Comparison of ENCODE assay signal across 7 cellular contexts in genomic region chr1:40388456-40389233, GRCh38. TPM values are rescaled to one million over a fixed set of nuclear protein-coding genes. Genes with fewer than 3 reads are reported as not detected.
DNase-seq lines count a peak whose midpoint lies in the region; ATAC-seq, FAIRE-seq and TF ChIP-seq lines count a peak whose summit lies in the region.
"Not testable (repeated sequence)": the region's sequence is repeated elsewhere in the genome, so short reads cannot be mapped to it uniquely, and the experiment has no call there.

No MANE protein-coding gene starts in this region.

- H3K9ac ChIP-seq in OCI-LY1 (ENCODE audit: low read length) = not testable (repeated sequence)
- H3K9ac ChIP-seq in HepG2 (ENCODE audit: insufficient read depth, low read depth, low read length) = peak overlapping the region; percentile 46; the same call in 1 of the 2 replicates

- not testable (repeated sequence) for H3K9me2 ChIP-seq in OCI-LY1 (ENCODE audit: low read depth, low read length)

- H3K4me2 ChIP-seq in OCI-LY1 (ENCODE audit: low read length) = peak overlapping the region; percentile 10; the same call in 1 of the 2 replicates
- H3K4me2 ChIP-seq in HepG2 (ENCODE audit: low read depth, low read length) = peak overlapping the region; percentile 69

- H3K9me3 ChIP-seq in OCI-LY1 (ENCODE audit: low read length); HepG2 (ENCODE audit: low read length): not testable (repeated sequence)

- H3K4me3 ChIP-seq in OCI-LY1 (ENCODE audit: low read depth, low read length, poor library complexity, severe bottlenecking); HepG2 (replicated peaks in 1 of 3; ENCODE audit: insufficient read depth in 1 of 3, low read depth in 2 of 3, low read length in 3 of 3): not testable (repeated sequence)
- H3K4me3 ChIP-seq in dorsolateral prefrontal cortex = peak overlapping the region in 12 of 59 donors; percentile 2 to 48 (median 22)

- H3F3A ChIP-seq in OCI-LY1 (ENCODE audit: insufficient read depth, low read length) = not testable (repeated sequence)

- CTCF ChIA-PET in activated CD4-positive, alpha-beta memory T cell treated with anti-CD3 and anti-CD28 coated beads for 36 hours (lab: Charles Lee) = interaction anchor here (0.6 to 9.1 kb wide), 6 partner anchors 9 to 50 kb away, joined by 3 to 74 read pairs (median 4); no protein-coding TSS in a partner anchor
- CTCF ChIA-PET in activated naive CD4-positive, alpha-beta T cell treated with anti-CD3 and anti-CD28 coated beads for 36 hours (lab: Charles Lee) = interaction anchor here (1.0 to 1.9 kb wide), 5 partner anchors 12 to 74 kb away, joined by 3 to 9 read pairs (median 5); no protein-coding TSS in a partner anchor
- CTCF ChIA-PET in HepG2 (lab: Yijun Ruan, JAX; ENCODE audit: low intra/inter-chr PET ratio, low total read pairs) = not testable (repeated sequence)

- not testable (repeated sequence) for H3K79me2 ChIP-seq in OCI-LY1 (ENCODE audit: insufficient read depth, low read length)
- peaks cover 67% of the 10 kb centered on the region for H3K79me2 ChIP-seq in HepG2 (ENCODE audit: insufficient read depth, low read length)

- H4K20me1 ChIP-seq in OCI-LY1 (ENCODE audit: insufficient read depth, low read length); HepG2 (ENCODE audit: insufficient read depth, low read length): not testable (repeated sequence)

- H3K27me3 ChIP-seq in OCI-LY1 (ENCODE audit: insufficient read depth, low read length); dorsolateral prefrontal cortex; HepG2 (ENCODE audit: control insufficient read depth in 1 of 2, insufficient read depth in 2 of 2, low read length in 2 of 2): not testable (repeated sequence)

- not testable (repeated sequence) for TF ChIP-seq CTCF in OCI-LY1 (IDR thresholded peaks at IDR 0.05; ENCODE audit: low read length); dorsolateral prefrontal cortex (IDR thresholded peaks at IDR 0.05 in 54 of 56, conservative IDR thresholded peaks at IDR 0.05 in 2 of 56; ENCODE audit: low read depth in 1 of 56, partially characterized antibody in 56 of 56); HepG2 (CRISPR knock-in tag; IDR thresholded peaks at IDR 0.05)

- H2AFZ ChIP-seq in OCI-LY1 (ENCODE audit: low read length); HepG2 (ENCODE audit: low read length): not testable (repeated sequence)

- intact Hi-C loops in activated CD4-positive, alpha-beta memory T cell treated with anti-CD3 and anti-CD28 coated beads for 36 hours (cut with micrococcal nuclease) = loop anchor here (10.0 kb wide), 1 partner anchor 1194 kb away; no protein-coding TSS in a partner anchor
- intact Hi-C loops in activated naive CD4-positive, alpha-beta T cell treated with anti-CD3 and anti-CD28 coated beads for 36 hours (cut with micrococcal nuclease) = loop anchor here (10.0 kb wide), 1 partner anchor 1356 kb away; no protein-coding TSS in a partner anchor
- intact Hi-C loops in dorsolateral prefrontal cortex (cut with DNase I); HepG2 (cut with micrococcal nuclease; ENCODE audit: unreplicated experiment): not testable (repeated sequence)

- POLR2A ChIA-PET in activated CD4-positive, alpha-beta memory T cell treated with anti-CD3 and anti-CD28 coated beads for 36 hours (lab: Charles Lee) = interaction anchor here (4.0 to 12.1 kb wide), 2 partner anchors 12 to 15 kb away, joined by 44 to 160 read pairs; partner anchors contain the start of gene SMAP2
- POLR2A ChIA-PET in HepG2 (lab: Yijun Ruan, JAX) = interaction anchor here (1.2 to 5.7 kb wide), 4 partner anchors 15 to 73 kb away, joined by 3 to 56 read pairs (median 7); partner anchors contain the start of gene SMAP2

- H3K27ac ChIP-seq in OCI-LY1 (ENCODE audit: low read depth, low read length, poor library complexity, severe bottlenecking) = peak overlapping the region; percentile 41
- peak overlapping the region in 48 of 59 donors; percentile 28 to 92 (median 79) for H3K27ac ChIP-seq in dorsolateral prefrontal cortex
- peak overlapping the region; percentile 92 for H3K27ac ChIP-seq in HepG2 (ENCODE audit: extremely low read length, insufficient read depth, low read length)

- H3K36me3 Mint-ChIP-seq in activated CD4-positive, alpha-beta memory T cell treated with anti-CD3 and anti-CD28 coated beads for 36 hours = peaks cover 62% of the 10 kb centered on the region
- peaks cover 76% of the 10 kb centered on the region for H3K36me3 Mint-ChIP-seq in activated naive CD4-positive, alpha-beta T cell treated with anti-CD3 and anti-CD28 coated beads for 36 hours (ENCODE audit: low read depth)
- peaks cover 29% of the 10 kb centered on the region for H3K36me3 Mint-ChIP-seq in natural killer cell treated with Interleukin-12 subunit alpha and Interleukin-12 subunit beta and Interleukin-15 and Interleukin-18, amount 100 ng/mL, for 72 hours
- peaks cover 51% of the 10 kb centered on the region for H3K36me3 Mint-ChIP-seq in stimulated activated naive CD8-positive, alpha-beta T cell treated with anti-CD3 and anti-CD28 coated beads, Interleukin-15, Interleukin-2, amounts not matched to agents 100 ng/mL and 50 ng/mL, for 24 hours (ENCODE audit: low read depth)

- H3K4me3 Mint-ChIP-seq in activated CD4-positive, alpha-beta memory T cell treated with anti-CD3 and anti-CD28 coated beads for 36 hours = peak overlapping the region; percentile 85
- peak overlapping the region; percentile 86 for H3K4me3 Mint-ChIP-seq in activated naive CD4-positive, alpha-beta T cell treated with anti-CD3 and anti-CD28 coated beads for 36 hours
- H3K4me3 Mint-ChIP-seq in natural killer cell treated with Interleukin-12 subunit alpha and Interleukin-12 subunit beta and Interleukin-15 and Interleukin-18, amount 100 ng/mL, for 72 hours = peak overlapping the region; percentile 83
- H3K4me3 Mint-ChIP-seq in stimulated activated naive CD8-positive, alpha-beta T cell treated with anti-CD3 and anti-CD28 coated beads, Interleukin-15, Interleukin-2, amounts not matched to agents 100 ng/mL and 50 ng/mL, for 24 hours = peak overlapping the region; percentile 87

- H3K9me3 Mint-ChIP-seq in activated CD4-positive, alpha-beta memory T cell treated with anti-CD3 and anti-CD28 coated beads for 36 hours; activated naive CD4-positive, alpha-beta T cell treated with anti-CD3 and anti-CD28 coated beads for 36 hours; natural killer cell treated with Interleukin-12 subunit alpha and Interleukin-12 subunit beta and Interleukin-15 and Interleukin-18, amount 100 ng/mL, for 72 hours; stimulated activated naive CD8-positive, alpha-beta T cell treated with anti-CD3 and anti-CD28 coated beads, Interleukin-15, Interleukin-2, amounts not matched to agents 100 ng/mL and 50 ng/mL, for 24 hours: not testable (repeated sequence)

- WGBS in HepG2 (ENCODE audit: low lambda C conversion rate) = 90% methylated on average over 24 of the region's 28 CpGs

- not testable (repeated sequence) for FAIRE-seq in HepG2 (lab: Jason Lieb, UNC)

- H3K4me1 ChIP-seq in OCI-LY1 (ENCODE audit: insufficient read depth, low read length, severe bottlenecking) (peaks cover 91% of the 10 kb centered on the region), HepG2 (ENCODE audit: insufficient read depth, low read length) (peaks cover 88% of the 10 kb centered on the region)

- peaks cover 87% of the 10 kb centered on the region for H3K4me1 Mint-ChIP-seq in activated CD4-positive, alpha-beta memory T cell treated with anti-CD3 and anti-CD28 coated beads for 36 hours (ENCODE audit: low read depth)
- peaks cover 88% of the 10 kb centered on the region for H3K4me1 Mint-ChIP-seq in activated naive CD4-positive, alpha-beta T cell treated with anti-CD3 and anti-CD28 coated beads for 36 hours (ENCODE audit: low read depth)
- peaks cover 71 to 73% of the 10 kb centered on the region in 2 donors for H3K4me1 Mint-ChIP-seq in natural killer cell treated with Interleukin-12 subunit alpha and Interleukin-12 subunit beta and Interleukin-15 and Interleukin-18, amount 100 ng/mL, for 72 hours (ENCODE audit: low read depth in 2 of 2)
- peaks cover 96% of the 10 kb centered on the region for H3K4me1 Mint-ChIP-seq in stimulated activated naive CD8-positive, alpha-beta T cell treated with anti-CD3 and anti-CD28 coated beads, Interleukin-15, Interleukin-2, amounts not matched to agents 100 ng/mL and 50 ng/mL, for 24 hours (ENCODE audit: low read depth)

- peaks cover 21% of the 10 kb centered on the region for H3K36me3 ChIP-seq in OCI-LY1 (ENCODE audit: insufficient read depth, low read length)
- not testable (repeated sequence) for H3K36me3 ChIP-seq in HepG2 (replicated peaks in 1 of 2; ENCODE audit: control insufficient read depth in 1 of 2, insufficient read depth in 2 of 2, low read length in 2 of 2)

- not testable (repeated sequence) for H3K27me3 Mint-ChIP-seq in activated CD4-positive, alpha-beta memory T cell treated with anti-CD3 and anti-CD28 coated beads for 36 hours; activated naive CD4-positive, alpha-beta T cell treated with anti-CD3 and anti-CD28 coated beads for 36 hours (ENCODE audit: low read depth); natural killer cell treated with Interleukin-12 subunit alpha and Interleukin-12 subunit beta and Interleukin-15 and Interleukin-18, amount 100 ng/mL, for 72 hours; stimulated activated naive CD8-positive, alpha-beta T cell treated with anti-CD3 and anti-CD28 coated beads, Interleukin-15, Interleukin-2, amounts not matched to agents 100 ng/mL and 50 ng/mL, for 24 hours

- not testable (repeated sequence) for BruUV-seq in HepG2 (replicated peaks; lab: Mats Ljungman, UMichigan)

- not testable (repeated sequence) for TF ChIP-seq RAD21 in HepG2 (CRISPR knock-in tag; IDR thresholded peaks at IDR 0.05)

- DNase-seq in activated CD4-positive, alpha-beta memory T cell treated with anti-CD3 and anti-CD28 coated beads for 36 hours = peak; percentile 58
- peak; percentile 62 for DNase-seq in activated naive CD4-positive, alpha-beta T cell treated with anti-CD3 and anti-CD28 coated beads for 36 hours
- not testable (repeated sequence) for DNase-seq in dorsolateral prefrontal cortex; HepG2 (ENCODE audit: low spot score); natural killer cell treated with Interleukin-12 subunit alpha and Interleukin-12 subunit beta and Interleukin-15 and Interleukin-18, amount 100 ng/mL, for 72 hours (ENCODE audit: low spot score)

- not testable (repeated sequence) for TF ChIP-seq POLR2A in HepG2 (IDR thresholded peaks at IDR 0.05; ENCODE audit: insufficient read depth in 1 of 2, low read depth in 2 of 2, low read length in 2 of 2)

- peak overlapping the region; percentile 85 for H3K27ac Mint-ChIP-seq in activated CD4-positive, alpha-beta memory T cell treated with anti-CD3 and anti-CD28 coated beads for 36 hours
- peak overlapping the region; percentile 95 for H3K27ac Mint-ChIP-seq in activated naive CD4-positive, alpha-beta T cell treated with anti-CD3 and anti-CD28 coated beads for 36 hours
- H3K27ac Mint-ChIP-seq in natural killer cell treated with Interleukin-12 subunit alpha and Interleukin-12 subunit beta and Interleukin-15 and Interleukin-18, amount 100 ng/mL, for 72 hours = peak overlapping the region; percentile 93 to 96
- H3K27ac Mint-ChIP-seq in stimulated activated naive CD8-positive, alpha-beta T cell treated with anti-CD3 and anti-CD28 coated beads, Interleukin-15, Interleukin-2, amounts not matched to agents 100 ng/mL and 50 ng/mL, for 24 hours = peak overlapping the region; percentile 97

- in situ Hi-C loops in HepG2 (cut with HindIII; ENCODE audit: extremely low pct_ligation_motif_present, low pct_unique_long_range_greater_than_20kb) = not testable (repeated sequence)

- not testable (repeated sequence) for ATAC-seq in HepG2; natural killer cell treated with Interleukin-12 subunit alpha and Interleukin-12 subunit beta and Interleukin-15 and Interleukin-18, amount 100 ng/mL, for 72 hours

- TF ChIP-seq EP300 in HepG2 (IDR thresholded peaks at IDR 0.05; ENCODE audit: low read depth in 2 of 2, low read length in 2 of 2); HepG2 (CRISPR knock-in tag; IDR thresholded peaks at IDR 0.05; ENCODE audit: borderline replicate concordance): not testable (repeated sequence)

RNA-seq across cellular contexts. Expression of gene SMAP2, which starts 15.1 kb away (rescaled TPM):
- total RNA-seq in activated CD4-positive, alpha-beta memory T cell treated with anti-CD3 and anti-CD28 coated beads for 36 hours = 100 to 1,000 TPM; 250 to 254 TPM
- 100 to 1,000 TPM; 390 to 391 TPM for total RNA-seq in activated naive CD4-positive, alpha-beta T cell treated with anti-CD3 and anti-CD28 coated beads for 36 hours
- 100 to 1,000 TPM in 80 of 120 experiments, 10 to 100 TPM in 40; 58.5 to 148 (median 109) TPM for total RNA-seq in dorsolateral prefrontal cortex
- 19.0 and 21.2 TPM in 2 replicates for total RNA-seq in HepG2 (2016; rRNA removed; fragmentation: Illumina TruSeq; extraction: Trizol)
- 3.7 and 4.1 TPM in 2 replicates for total RNA-seq in HepG2 (2016; cell fraction: cytosol; rRNA removed; fragmentation: Illumina TruSeq; extraction: Trizol; ENCODE audit: low read depth)
- total RNA-seq in HepG2 (2016; cell fraction: insoluble cytoplasmic fraction; rRNA removed; fragmentation: Illumina TruSeq; extraction: Trizol) = 17.0 and 17.7 TPM in 2 replicates
- total RNA-seq in HepG2 (2016; cell fraction: membrane; rRNA removed; fragmentation: Illumina TruSeq; extraction: Trizol) = 9.4 and 9.9 TPM in 2 replicates
- 12.5 and 12.6 TPM in 2 replicates for total RNA-seq in HepG2 (2016; cell fraction: nucleus; rRNA removed; fragmentation: Illumina TruSeq; extraction: Trizol)
- polyA plus RNA-seq in HepG2 (2011; rRNA removed) = 22.3 and 22.5 TPM in 2 replicates
- 19.5 and 21.2 TPM in 2 replicates for polyA plus RNA-seq in HepG2 (2011; cell fraction: cytosol; rRNA removed)
- 14.7 and 15.6 TPM in 2 replicates for polyA plus RNA-seq in HepG2 (2011; cell fraction: nucleus; rRNA removed)
- polyA plus RNA-seq in HepG2 (2012) = 22.4 and 36.2 TPM in 2 replicates
- polyA plus RNA-seq in HepG2 (2016; cell fraction: cytosol; fragmentation: Illumina TruSeq; extraction: Trizol; ENCODE audit: low read depth) = 2.5 and 2.8 TPM in 2 replicates
- polyA plus RNA-seq in HepG2 (2016; cell fraction: insoluble cytoplasmic fraction; fragmentation: Illumina TruSeq; extraction: Trizol; ENCODE audit: low read depth) = 24.0 and 32.1 TPM in 2 replicates
- polyA plus RNA-seq in HepG2 (2016; cell fraction: membrane; fragmentation: Illumina TruSeq; extraction: Trizol; ENCODE audit: low read depth) = 10.0 and 10.2 TPM in 2 replicates
- 29.2 and 32.0 TPM in 2 replicates for polyA plus RNA-seq in HepG2 (2016; cell fraction: nucleus; fragmentation: Illumina TruSeq; extraction: Trizol; ENCODE audit: insufficient read depth, low read depth)
- 14.4 and 37.7 TPM in 2 replicates for polyA minus RNA-seq in HepG2 (2011; rRNA and poly(A)+ RNA removed; ENCODE audit: low replicate concordance)
- polyA minus RNA-seq in HepG2 (2011; cell fraction: cytosol; rRNA and poly(A)+ RNA removed) = 14.2 and 14.6 TPM in 2 replicates
- 12.0 and 16.8 TPM in 2 replicates for polyA minus RNA-seq in HepG2 (2011; cell fraction: nucleus; rRNA and poly(A)+ RNA removed)
- 100 to 1,000 TPM; 132 to 158 TPM for total RNA-seq in natural killer cell treated with Interleukin-12 subunit alpha and Interleukin-12 subunit beta and Interleukin-15 and Interleukin-18, amount 100 ng/mL, for 72 hours

Comparison
In these comparisons a context has a peak if more than half of its experiments do, and no peak if none do; other contexts are left out.
1. H3K27ac ChIP-seq: peak in every context shown above with its lines; median percentile 92 in HepG2; 79 in dorsolateral prefrontal cortex; 41 in OCI-LY1.